In genomic region chr1:169692766-169693460, GRCh38 we compare ENCODE assay signal across 11 cellular contexts. TPM values are rescaled to one million over a fixed set of nuclear protein-coding genes. Genes with fewer than 3 reads are reported as not detected.
A peak's percentile ranks its signal among the peaks of the same experiment; 100 is the strongest.
DNase-seq lines count a peak whose midpoint lies in the region; ATAC-seq and TF ChIP-seq lines count a peak whose summit lies in the region.
"Had no signal": no experiment of that assay in that cellular context is flagged by ENCODE, and none has a peak within 500 bp of the region (broad histone marks: within the 10 kb centered on the region; RNA-seq: fewer than 3 reads in every experiment).

No MANE protein-coding gene starts in this region.

- H3K4me1 ChIP-seq in lower lobe of right lung, result peaks cover 18% of the 10 kb centered on the region

- H3K9me3 ChIP-seq in KOPT-K1 (ENCODE audit: insufficient read depth, low read length, poor library complexity, severe bottlenecking) (no peaks in the 10 kb centered on the region), lower lobe of right lung (no peaks in the 10 kb centered on the region)

- H3K27me3 ChIP-seq in lower lobe of right lung (ENCODE audit: low read depth), result no peaks in the 10 kb centered on the region

- POLR2A ChIA-PET in GM10248 (lab: Yijun Ruan, JAX), result interaction anchor here (0.6 kb wide), 2 partner anchors 14 to 1423 kb away, joined by 4 to 6 read pairs; no protein-coding TSS in a partner anchor

- H3K27ac ChIP-seq in KOPT-K1 (ENCODE audit: low read depth, low read length, poor library complexity, severe bottlenecking) (peak overlapping the region; percentile 96), lower lobe of right lung (no peak overlapping the region)

- TF ChIP-seq CTCF in lower lobe of right lung (IDR thresholded peaks at IDR 0.05) (no peak), GM10248 (IDR thresholded peaks at IDR 0.05; ENCODE audit: control extremely low read depth, extremely low read depth, low read depth, missing control alignments) (no peak)

- DNase-seq in lower lobe of right lung (no peak), NCI-H69 (lab: John Stamatoyannopoulos, UW) (no peak), SIG-M5 treated with dmso at 0.1 percent for 504 hours (lab: John Stamatoyannopoulos, UW; ENCODE audit: unreplicated experiment) (no peak), GM10248 (ENCODE audit: extremely low spot score) (no peak), left colon (no peak)
- DNase-seq: mesendoderm, trophoblast cell had no signal

- H3K36me3 ChIP-seq in KOPT-K1 (ENCODE audit: insufficient read depth, low read length) (peaks cover 27% of the 10 kb centered on the region), lower lobe of right lung (no peaks in the 10 kb centered on the region)

- ATAC-seq in GM18508 (IDR thresholded peaks at IDR 0.05; ENCODE audit: insufficient read depth, unreplicated experiment) (peak; percentile 30), GM21717 (IDR thresholded peaks at IDR 0.05; ENCODE audit: unreplicated experiment) (peak; percentile 34), lower lobe of right lung (peak; percentile 19 to 66), left colon (no peak)

- no peak overlapping the region for H3K4me3 ChIP-seq in lower lobe of right lung

- CTCF ChIA-PET in GM10248 (lab: Yijun Ruan, JAX), result interaction anchor here (0.9 to 4.5 kb wide), 6 partner anchors 11 to 91 kb away, joined by 3 to 19 read pairs (median 6); no protein-coding TSS in a partner anchor

- intact Hi-C loops in lower lobe of right lung (cut with DNase I), result no loop called here
- intact Hi-C loops in left colon (cut with DNase I, micrococcal nuclease), result no loop called here

RNA-seq across cellular contexts. Expression of gene SELL, which starts 18.5 kb away (rescaled TPM):
- total RNA-seq in lower lobe of right lung, result 23.8 TPM
- total RNA-seq in left colon, result 1 to 10 TPM in 1 of 2 donors, under 1 TPM in 1; 0.64 to 1.7 TPM

RNA-seq across cellular contexts. Expression of gene SELE, which starts 41.0 kb away (rescaled TPM):
- 0.38 TPM for total RNA-seq in lower lobe of right lung
- under 1 TPM; 0.21 to 0.61 TPM for total RNA-seq in left colon
- total RNA-seq: T-helper 1 cell treated with Interleukin-12 subunit alpha and Interleukin-12 subunit beta and Interleukin-4 antibody, amounts not matched to agents 30 ng/mL and 1 ng/mL, for 36 hours had no signal
